Comparison of ENCODE assay signal across 17 cellular contexts in the genomic region with DNA sequence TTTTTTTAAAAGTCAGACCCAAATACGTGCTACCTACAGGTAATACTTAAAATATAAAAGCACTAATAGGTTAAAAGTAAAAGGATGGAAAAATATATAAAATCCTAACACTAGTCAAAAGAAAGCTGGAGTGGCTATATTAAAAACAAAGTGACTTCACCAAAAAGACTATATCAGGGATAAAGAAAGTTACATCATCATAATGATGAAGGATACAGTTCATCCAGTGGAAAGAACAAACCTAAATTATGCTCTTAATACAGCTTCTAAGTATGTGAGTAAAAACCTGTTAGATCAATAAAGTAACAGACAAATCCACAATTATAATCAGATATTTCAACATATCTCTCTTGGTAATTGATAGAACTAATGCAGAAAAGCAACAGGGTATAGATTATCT. TPM values are rescaled to one million over a fixed set of nuclear protein-coding genes. Genes with fewer than 3 reads are reported as not detected.
DNase-seq lines count a peak whose midpoint lies in the region; ATAC-seq and TF ChIP-seq lines count a peak whose summit lies in the region.
"Had no signal": no experiment of that assay in that cellular context is flagged by ENCODE, and none has a peak within 500 bp of the region (broad histone marks: within the 10 kb centered on the region; RNA-seq: fewer than 3 reads in every experiment).

No MANE protein-coding gene starts in this region.

- peak overlapping the region; percentile 99 for H3K4me3 Mint-ChIP-seq in activated naive CD8-positive, alpha-beta T cell treated with anti-CD3 and anti-CD28 coated beads for 36 hours
- peak overlapping the region; percentile 99 for H3K4me3 Mint-ChIP-seq in nephron progenitor cell

- H3K27me3 ChIP-seq in SK-N-SH (ENCODE audit: insufficient read depth), result no peaks in the 10 kb centered on the region
- no peaks in the 10 kb centered on the region; the same call in 1 of the 2 replicates for H3K27me3 ChIP-seq in Karpas-422 (ENCODE audit: low read length)
- H3K27me3 ChIP-seq: dorsolateral prefrontal cortex, gastrocnemius medialis had no signal

- no peak for TF ChIP-seq RAD21 in SK-N-SH (IDR thresholded peaks at IDR 0.05; ENCODE audit: low read length)

- H3K27me3 Mint-ChIP-seq in activated naive CD8-positive, alpha-beta T cell treated with anti-CD3 and anti-CD28 coated beads for 36 hours, result no peaks in the 10 kb centered on the region
- H3K27me3 Mint-ChIP-seq in nephron progenitor cell (ENCODE audit: low read depth, poor library complexity), result peaks cover 4% of the 10 kb centered on the region

- no peak for TF ChIP-seq EP300 in SK-N-SH (IDR thresholded peaks at IDR 0.05; ENCODE audit: borderline replicate concordance in 1 of 2, low read depth in 1 of 2, low read length in 1 of 2)

- TF ChIP-seq CTCF in SK-N-SH (IDR thresholded peaks at IDR 0.05) (no peak), nephron progenitor cell (IDR thresholded peaks at IDR 0.05) (no peak)

- H3K9me2 ChIP-seq in SK-N-SH (no peaks in the 10 kb centered on the region), Karpas-422 (replicated peaks; ENCODE audit: insufficient read depth, low read length) (no peaks in the 10 kb centered on the region)

- peaks cover 30% of the 10 kb centered on the region for H3K9me3 Mint-ChIP-seq in activated naive CD8-positive, alpha-beta T cell treated with anti-CD3 and anti-CD28 coated beads for 36 hours
- peaks cover 90% of the 10 kb centered on the region for H3K9me3 Mint-ChIP-seq in nephron progenitor cell

- peaks cover 37% of the 10 kb centered on the region for H3K36me3 Mint-ChIP-seq in activated naive CD8-positive, alpha-beta T cell treated with anti-CD3 and anti-CD28 coated beads for 36 hours
- H3K36me3 Mint-ChIP-seq in nephron progenitor cell (ENCODE audit: low read depth), result peaks cover 59% of the 10 kb centered on the region

- H3K27ac ChIP-seq in SK-N-SH (ENCODE audit: low read depth in 2 of 2, low read length in 1 of 2) (no peak overlapping the region), Karpas-422 (ENCODE audit: low read length) (no peak overlapping the region)
- H3K27ac ChIP-seq: 22Rv1 had no signal

- H4K20me1 ChIP-seq in SK-N-SH (ENCODE audit: insufficient read depth) (no peaks in the 10 kb centered on the region), Karpas-422 (ENCODE audit: insufficient read depth, low read depth, low read length) (no peaks in the 10 kb centered on the region)

- peaks cover 0 to 18% of the 10 kb centered on the region in 2 experiments for H3K36me3 ChIP-seq in SK-N-SH (replicated peaks in 1 of 2; ENCODE audit: control insufficient read depth in 1 of 2, insufficient read depth in 2 of 2, low read length in 1 of 2)
- peaks cover 15% of the 10 kb centered on the region; the same call in 1 of the 2 replicates for H3K36me3 ChIP-seq in Karpas-422 (ENCODE audit: insufficient read depth, low read length)
- H3K36me3 ChIP-seq: gastrocnemius medialis had no signal

- ATAC-seq in SK-N-SH treated with all-trans-retinoic acid at 6 μM for 48 hours (no peak), HG02759 (IDR thresholded peaks at IDR 0.05; ENCODE audit: unreplicated experiment) (no peak)
- ATAC-seq: gastrocnemius medialis had no signal

- no peak overlapping the region for H3K27ac Mint-ChIP-seq in activated naive CD8-positive, alpha-beta T cell treated with anti-CD3 and anti-CD28 coated beads for 36 hours
- H3K27ac Mint-ChIP-seq in nephron progenitor cell, result no peak overlapping the region

- H3K4me1 ChIP-seq in SK-N-SH (ENCODE audit: control insufficient read depth in 1 of 2, insufficient read depth in 2 of 2, low read depth in 1 of 2, low read length in 1 of 2), result peaks cover 0 to 6% of the 10 kb centered on the region in 2 experiments; a peak in 2 of 4 replicates
- H3K4me1 ChIP-seq in Karpas-422 (ENCODE audit: low read length), result peaks cover 17% of the 10 kb centered on the region
- H3K4me1 ChIP-seq: HAP-1 had no signal

- H3K79me2 ChIP-seq in SK-N-SH (ENCODE audit: insufficient read depth) (peaks cover 42% of the 10 kb centered on the region), Karpas-422 (ENCODE audit: low read length) (peaks cover 38% of the 10 kb centered on the region)

- CTCF ChIA-PET in SK-N-SH (lab: Yijun Ruan, JAX), result interaction anchor here (1.4 kb wide), 1 partner anchor 23 kb away, joined by 4 read pairs; no protein-coding TSS in a partner anchor

- DNase-seq in SK-N-SH, result no peak
- DNase-seq in Karpas-422, result no peak
- DNase-seq in activated naive CD8-positive, alpha-beta T cell treated with anti-CD3 and anti-CD28 coated beads for 36 hours, result no peak
- DNase-seq in nephron progenitor cell, result no peak
- DNase-seq in stimulated activated CD4-positive, alpha-beta T cell treated with anti-CD3 and anti-CD28 coated beads, Interleukin-4, amount 100 ng/mL, for 24 hours, result no peak
- DNase-seq in amniotic stem cell (lab: John Stamatoyannopoulos, UW), result no peak
- DNase-seq: activated CD4-positive, CD25-positive, alpha-beta regulatory T cell treated with anti-CD3 and anti-CD28 coated beads, Interleukin-2, amount 50 U/mL, for 72 hours; DMS153; dorsolateral prefrontal cortex; gastrocnemius medialis; kidney; NCI-H1417 treated with DMSO at 0.1 percent for 48 hours; trophoblast cell had no signal

- H2AFZ ChIP-seq in SK-N-SH (ENCODE audit: low read depth) (peak overlapping the region; percentile 100), Karpas-422 (ENCODE audit: low read length) (no peak overlapping the region)

- POLR2A ChIA-PET in SK-N-SH (lab: Yijun Ruan, JAX), result no interaction called here

- H3K4me2 ChIP-seq in SK-N-SH (peak overlapping the region; percentile 88), Karpas-422 (ENCODE audit: low read depth, low read length, poor library complexity, severe bottlenecking) (peak overlapping the region; percentile 79)

- peak overlapping the region; percentile 80 to 99; a peak in 2 of 4 replicates for H3K4me3 ChIP-seq in SK-N-SH (ENCODE audit: low read depth in 2 of 2, low read length in 1 of 2)
- peak overlapping the region; percentile 86 for H3K4me3 ChIP-seq in Karpas-422 (ENCODE audit: low read length)

- peaks cover 33% of the 10 kb centered on the region for H3K4me1 Mint-ChIP-seq in activated naive CD8-positive, alpha-beta T cell treated with anti-CD3 and anti-CD28 coated beads for 36 hours
- H3K4me1 Mint-ChIP-seq in nephron progenitor cell, result peaks cover 21% of the 10 kb centered on the region

- WGBS in SK-N-SH (ENCODE audit: low lambda C conversion rate), result 87% methylated on average over 1 of the region's 1 CpG

- H3F3A ChIP-seq in SK-N-SH (replicated peaks; ENCODE audit: insufficient read depth), result no peaks in the 10 kb centered on the region

- H3K9me3 ChIP-seq in SK-N-SH (peaks cover 9% of the 10 kb centered on the region), Karpas-422 (ENCODE audit: low read length) (peaks cover 31% of the 10 kb centered on the region)

- H3K9ac ChIP-seq in SK-N-SH, result no peak overlapping the region
- no peak overlapping the region for H3K9ac ChIP-seq in Karpas-422 (ENCODE audit: low read length)

TF ChIP-seq in SK-N-SH, 30 proteins besides CTCF, POLR2A, EP300 and RAD21 (continues in another document):
- TF ChIP-seq GABPA (IDR thresholded peaks at IDR 0.05; ENCODE audit: low read depth), result no peak
- TF ChIP-seq, protein P1, sequence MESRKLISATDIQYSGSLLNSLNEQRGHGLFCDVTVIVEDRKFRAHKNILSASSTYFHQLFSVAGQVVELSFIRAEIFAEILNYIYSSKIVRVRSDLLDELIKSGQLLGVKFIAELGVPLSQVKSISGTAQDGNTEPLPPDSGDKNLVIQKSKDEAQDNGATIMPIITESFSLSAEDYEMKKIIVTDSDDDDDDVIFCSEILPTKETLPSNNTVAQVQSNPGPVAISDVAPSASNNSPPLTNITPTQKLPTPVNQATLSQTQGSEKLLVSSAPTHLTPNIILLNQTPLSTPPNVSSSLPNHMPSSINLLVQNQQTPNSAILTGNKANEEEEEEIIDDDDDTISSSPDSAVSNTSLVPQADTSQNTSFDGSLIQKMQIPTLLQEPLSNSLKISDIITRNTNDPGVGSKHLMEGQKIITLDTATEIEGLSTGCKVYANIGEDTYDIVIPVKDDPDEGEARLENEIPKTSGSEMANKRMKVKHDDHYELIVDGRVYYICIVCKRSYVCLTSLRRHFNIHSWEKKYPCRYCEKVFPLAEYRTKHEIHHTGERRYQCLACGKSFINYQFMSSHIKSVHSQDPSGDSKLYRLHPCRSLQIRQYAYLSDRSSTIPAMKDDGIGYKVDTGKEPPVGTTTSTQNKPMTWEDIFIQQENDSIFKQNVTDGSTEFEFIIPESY (IDR thresholded peaks at IDR 0.05; ENCODE audit: borderline replicate concordance, low read depth), result no peak

TF ChIP-seq in SK-N-SH treated with all-trans-retinoic acid at 6 μM for 48 hours, 23 proteins besides CTCF, POLR2A, EP300 and RAD21 (continues in another document):
- TF ChIP-seq ZFP30 (CRISPR knock-in tag; IDR thresholded peaks at IDR 0.05) (no peak), ZNF565 (CRISPR knock-in tag; conservative IDR thresholded peaks at IDR 0.05; ENCODE audit: low read depth) (no peak), OSR1 (CRISPR knock-in tag; IDR thresholded peaks at IDR 0.05) (no peak), TCF4 (CRISPR knock-in tag; IDR thresholded peaks at IDR 0.05; ENCODE audit: borderline replicate concordance) (no peak), ZNF8 (CRISPR knock-in tag; IDR thresholded peaks at IDR 0.05) (no peak), ZNF70 (CRISPR knock-in tag; IDR thresholded peaks at IDR 0.05) (no peak), SNAI2 (CRISPR knock-in tag; IDR thresholded peaks at IDR 0.05) (no peak)

RNA-seq across cellular contexts. Expression of a gene that starts 1.1 kb away (rescaled TPM):
- 6.4 and 7.0 TPM in 2 replicates for polyA plus RNA-seq in SK-N-SH (2012; rRNA removed)
- 4.9 and 8.6 TPM in 2 replicates for polyA plus RNA-seq in SK-N-SH (2012; cell fraction: cytosol; rRNA removed)
- 8.7 and 13.1 TPM in 2 replicates for polyA plus RNA-seq in SK-N-SH (2012; cell fraction: nucleus; rRNA removed)
- 16.8 and 33.9 TPM in 2 replicates for total RNA-seq in Karpas-422 (2014; rRNA removed; shearing (Covaris generic); ENCODE audit: low replicate concordance)
- 10 to 100 TPM; 16.1 to 18.6 TPM for total RNA-seq in activated naive CD8-positive, alpha-beta T cell treated with anti-CD3 and anti-CD28 coated beads for 36 hours

RNA-seq across cellular contexts. Expression of a gene that starts 33.6 kb away (rescaled TPM):
- 7.1 and 8.8 TPM in 2 replicates for polyA plus RNA-seq in SK-N-SH (2012; rRNA removed)
- polyA plus RNA-seq in SK-N-SH (2012; cell fraction: cytosol; rRNA removed), result 9.7 and 14.1 TPM in 2 replicates
- 7.7 and 10.0 TPM in 2 replicates for polyA plus RNA-seq in SK-N-SH (2012; cell fraction: nucleus; rRNA removed)
- 14.0 and 31.9 TPM in 2 replicates for total RNA-seq in Karpas-422 (2014; rRNA removed; shearing (Covaris generic); ENCODE audit: low replicate concordance)
- total RNA-seq in activated naive CD8-positive, alpha-beta T cell treated with anti-CD3 and anti-CD28 coated beads for 36 hours, result 10 to 100 TPM; 12.7 to 16.7 TPM
